26 cellular contexts compared by ENCODE assay signal in the genomic region with DNA sequence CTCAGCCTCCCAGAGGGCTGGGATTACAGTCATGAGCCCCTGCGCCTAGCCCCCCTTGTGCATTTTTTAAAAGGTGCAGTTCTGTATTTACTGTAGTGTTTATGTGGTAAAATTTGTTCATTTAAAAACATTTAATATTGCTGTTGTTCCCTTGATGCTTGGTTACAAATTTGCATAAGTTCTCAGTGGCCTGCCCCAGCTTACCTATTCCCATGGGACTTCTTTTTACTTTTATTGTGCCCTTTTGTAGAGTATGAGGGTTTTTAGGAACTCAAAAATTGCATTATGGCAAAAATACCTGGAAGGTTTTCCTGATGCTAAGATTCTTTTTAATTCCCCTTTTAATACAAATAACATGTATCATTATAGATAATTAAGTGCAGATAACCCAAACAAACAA.
DNase-seq lines count a peak whose midpoint lies in the region; ATAC-seq and TF ChIP-seq lines count a peak whose summit lies in the region.
"Had no signal": no experiment of that assay in that cellular context is flagged by ENCODE, and none has a peak within 500 bp of the region (broad histone marks: within the 10 kb centered on the region; RNA-seq: fewer than 3 reads in every experiment).

No MANE protein-coding gene starts in this region.

- POLR2A ChIA-PET in activated CD4-positive, alpha-beta memory T cell treated with anti-CD3 and anti-CD28 coated beads, Interleukin-2, amount 10 ng/mL, durations not matched to agents 7 days and 5 days (lab: Charles Lee): interaction anchor here (5.9 kb wide), 1 partner anchor 12 kb away, joined by 42 read pairs; no protein-coding TSS in a partner anchor

- H3K36me3 Mint-ChIP-seq in activated CD4-positive, alpha-beta memory T cell treated with anti-CD3 and anti-CD28 coated beads, Interleukin-2, amount 10 ng/mL, durations not matched to agents 7 days and 5 days (ENCODE audit: low read depth): peaks cover 55% of the 10 kb centered on the region
- H3K36me3 Mint-ChIP-seq in natural killer cell: no peaks in the 10 kb centered on the region
- H3K36me3 Mint-ChIP-seq in stimulated activated effector memory CD8-positive, alpha-beta T cell treated with anti-CD3 and anti-CD28 coated beads, Interleukin-12 subunit alpha, Interleukin-12 subunit beta, amount 100 ng/mL, for 72 hours: peaks cover 17% of the 10 kb centered on the region

- H3K27me3 Mint-ChIP-seq in activated CD4-positive, alpha-beta memory T cell treated with anti-CD3 and anti-CD28 coated beads, Interleukin-2, amount 10 ng/mL, durations not matched to agents 7 days and 5 days: no peaks in the 10 kb centered on the region
- H3K27me3 Mint-ChIP-seq in natural killer cell (ENCODE audit: low read depth in 2 of 2): no peaks in the 10 kb centered on the region
- H3K27me3 Mint-ChIP-seq: activated CD4-positive, alpha-beta T cell treated with anti-CD3 and anti-CD28 coated beads for 36 hours had no signal

- no peak for DNase-seq in activated CD4-positive, alpha-beta memory T cell treated with anti-CD3 and anti-CD28 coated beads, Interleukin-2, amount 10 ng/mL, durations not matched to agents 7 days and 5 days
- DNase-seq in natural killer cell: no peak
- DNase-seq in stimulated activated effector memory CD8-positive, alpha-beta T cell treated with anti-CD3 and anti-CD28 coated beads, Interleukin-12 subunit alpha, Interleukin-12 subunit beta, amount 100 ng/mL, for 72 hours (ENCODE audit: low spot score in 2 of 2): no peak
- no peak for DNase-seq in effector CD4-positive, alpha-beta T cell
- no peak for DNase-seq in HK-2 (ENCODE audit: unreplicated experiment)
- DNase-seq in COR-L47 (lab: John Stamatoyannopoulos, UW): no peak
- DNase-seq: activated CD4-positive, alpha-beta T cell treated with anti-CD3 and anti-CD28 coated beads for 36 hours; aorta; Caco-2; dermis blood vessel endothelial cell; DMS79 treated with DMSO at 0.1 percent for 48 hours; heart left ventricle; NCI-H1092 treated with DMSO at 0.1 percent for 48 hours; NCI-H2029; NCI-H345; NCI-H774; OCI-M1; SIG-M5; stimulated activated CD4-positive, alpha-beta T cell treated with anti-CD3 and anti-CD28 coated beads, Interleukin-15, amount 100 ng/mL, for 24 hours; stimulated activated CD8-positive, alpha-beta memory T cell treated with anti-CD3 and anti-CD28 coated beads, Interleukin-4, amount 100 ng/mL, for 48 hours; T-helper 1 cell had no signal

- H3K9me3 ChIP-seq in BLaER1 treated with 17β-estradiol and CSF1 and Interleukin-3, amounts not matched to agents 10 nM and 100 nM (replicated peaks in 1 of 11): peaks cover 2 to 5% (median 3%) of the 10 kb centered on the region in 11 experiments; a peak in 16 of 22 replicates
- H3K9me3 ChIP-seq in DOHH2 (ENCODE audit: control insufficient read depth, insufficient read depth, low read length): no peaks in the 10 kb centered on the region

- intact Hi-C loops in natural killer cell (cut with micrococcal nuclease): loop anchor here (5.0 kb wide), 1 partner anchor 35 kb away; no protein-coding TSS in a partner anchor

- peak overlapping the region in 1 of 11 experiments; percentile 21; a peak in 1 of 22 replicates for H3K9ac ChIP-seq in BLaER1 treated with 17β-estradiol and CSF1 and Interleukin-3, amounts not matched to agents 10 nM and 100 nM
- H3K9ac ChIP-seq: parathyroid adenoma had no signal

- H3K4me3 Mint-ChIP-seq in activated CD4-positive, alpha-beta memory T cell treated with anti-CD3 and anti-CD28 coated beads, Interleukin-2, amount 10 ng/mL, durations not matched to agents 7 days and 5 days: no peak overlapping the region
- H3K4me3 Mint-ChIP-seq in natural killer cell: no peak overlapping the region
- H3K4me3 Mint-ChIP-seq in stimulated activated effector memory CD8-positive, alpha-beta T cell treated with anti-CD3 and anti-CD28 coated beads, Interleukin-12 subunit alpha, Interleukin-12 subunit beta, amount 100 ng/mL, for 72 hours: no peak overlapping the region
- H3K4me3 Mint-ChIP-seq: activated CD4-positive, alpha-beta T cell treated with anti-CD3 and anti-CD28 coated beads for 36 hours had no signal

- H3K4me1 Mint-ChIP-seq in activated CD4-positive, alpha-beta memory T cell treated with anti-CD3 and anti-CD28 coated beads, Interleukin-2, amount 10 ng/mL, durations not matched to agents 7 days and 5 days: peaks cover 93% of the 10 kb centered on the region
- peaks cover 72 to 85% of the 10 kb centered on the region in 2 donors for H3K4me1 Mint-ChIP-seq in natural killer cell
- H3K4me1 Mint-ChIP-seq in stimulated activated effector memory CD8-positive, alpha-beta T cell treated with anti-CD3 and anti-CD28 coated beads, Interleukin-12 subunit alpha, Interleukin-12 subunit beta, amount 100 ng/mL, for 72 hours: peaks cover 84% of the 10 kb centered on the region

- H3K79me2 ChIP-seq in DOHH2 (ENCODE audit: control insufficient read depth, low read length): peaks cover 41% of the 10 kb centered on the region

- H3K9me2 ChIP-seq in DOHH2 (replicated peaks; ENCODE audit: control insufficient read depth, low read length): no peaks in the 10 kb centered on the region

- peaks cover 71 to 100% (median 100%) of the 10 kb centered on the region in 11 experiments; a peak in 21 of 22 replicates for H4K20me1 ChIP-seq in BLaER1 treated with 17β-estradiol and CSF1 and Interleukin-3, amounts not matched to agents 10 nM and 100 nM
- H4K20me1 ChIP-seq in DOHH2 (ENCODE audit: control insufficient read depth, insufficient read depth, low read depth, low read length): 0 out of 2 replicates have a peak, but pooled peaks cover 15% of the 10 kb centered on the region

- H3K36me3 ChIP-seq in BLaER1 treated with 17β-estradiol and CSF1 and Interleukin-3, amounts not matched to agents 10 nM and 100 nM: peaks cover 18 to 93% (median 68%) of the 10 kb centered on the region in 11 experiments
- peaks cover 11% of the 10 kb centered on the region for H3K36me3 ChIP-seq in DOHH2 (ENCODE audit: control insufficient read depth, low read length)
- H3K36me3 ChIP-seq: thoracic aorta had no signal

- peaks cover 5% of the 10 kb centered on the region for H3K9me3 Mint-ChIP-seq in activated CD4-positive, alpha-beta memory T cell treated with anti-CD3 and anti-CD28 coated beads, Interleukin-2, amount 10 ng/mL, durations not matched to agents 7 days and 5 days
- no peaks in the 10 kb centered on the region for H3K9me3 Mint-ChIP-seq in natural killer cell
- H3K9me3 Mint-ChIP-seq in stimulated activated effector memory CD8-positive, alpha-beta T cell treated with anti-CD3 and anti-CD28 coated beads, Interleukin-12 subunit alpha, Interleukin-12 subunit beta, amount 100 ng/mL, for 72 hours: peaks cover 2% of the 10 kb centered on the region

- H3K27ac ChIP-seq in BLaER1 treated with 17β-estradiol and CSF1 and Interleukin-3, amounts not matched to agents 10 nM and 100 nM: peak overlapping the region in 3 of 11 experiments; percentile 14 to 73 (median 30); a peak in 2 of 22 replicates
- peak overlapping the region; percentile 73 for H3K27ac ChIP-seq in DOHH2 (ENCODE audit: low read depth, low read length)

- ATAC-seq in natural killer cell: no peak
- no peak for ATAC-seq in stimulated activated effector memory CD8-positive, alpha-beta T cell treated with anti-CD3 and anti-CD28 coated beads, Interleukin-12 subunit alpha, Interleukin-12 subunit beta, amount 100 ng/mL, for 72 hours
- ATAC-seq: activated CD4-positive, alpha-beta T cell treated with anti-CD3 and anti-CD28 coated beads for 36 hours; heart left ventricle; sciatic nerve had no signal

- peak overlapping the region; percentile 45 for H3K27ac Mint-ChIP-seq in activated CD4-positive, alpha-beta memory T cell treated with anti-CD3 and anti-CD28 coated beads, Interleukin-2, amount 10 ng/mL, durations not matched to agents 7 days and 5 days
- peak overlapping the region; percentile 48 to 88 for H3K27ac Mint-ChIP-seq in natural killer cell
- no peak overlapping the region for H3K27ac Mint-ChIP-seq in stimulated activated effector memory CD8-positive, alpha-beta T cell treated with anti-CD3 and anti-CD28 coated beads, Interleukin-12 subunit alpha, Interleukin-12 subunit beta, amount 100 ng/mL, for 72 hours

- H3K4me2 ChIP-seq in BLaER1 treated with 17β-estradiol and CSF1 and Interleukin-3, amounts not matched to agents 10 nM and 100 nM: peak overlapping the region in 9 of 11 experiments; percentile 89 to 97 (median 92); a peak in 18 of 22 replicates
- H3K4me2 ChIP-seq in DOHH2 (ENCODE audit: low read length): peak overlapping the region; percentile 92

- CTCF ChIA-PET in activated CD4-positive, alpha-beta memory T cell treated with anti-CD3 and anti-CD28 coated beads, Interleukin-2, amount 10 ng/mL, durations not matched to agents 7 days and 5 days (lab: Charles Lee): interaction anchor here (1.1 to 4.2 kb wide), 6 partner anchors 13 to 28 kb away, joined by 3 to 31 read pairs (median 26); no protein-coding TSS in a partner anchor

- H3K4me3 ChIP-seq in BLaER1 treated with 17β-estradiol and CSF1 and Interleukin-3, amounts not matched to agents 10 nM and 100 nM: no peak overlapping the region
- H3K4me3 ChIP-seq in DOHH2 (ENCODE audit: low read length): 0 out of 2 replicates have a peak overlapping the region, but pooled peaks have one; percentile 5
- H3K4me3 ChIP-seq: heart left ventricle, thoracic aorta had no signal

- peaks cover 24% of the 10 kb centered on the region for H3F3A ChIP-seq in DOHH2 (ENCODE audit: control insufficient read depth, insufficient read depth)

- TF ChIP-seq CTCF in DOHH2 (IDR thresholded peaks at IDR 0.05; ENCODE audit: low read depth, low read length, poor library complexity, severe bottlenecking): no peak
- no peak for TF ChIP-seq CTCF in natural killer cell (IDR thresholded peaks at IDR 0.05)

- peaks cover 73 to 99% (median 98%) of the 10 kb centered on the region in 10 experiments for H3K4me1 ChIP-seq in BLaER1 treated with 17β-estradiol and CSF1 and Interleukin-3, amounts not matched to agents 10 nM and 100 nM
- peaks cover 66% of the 10 kb centered on the region for H3K4me1 ChIP-seq in DOHH2 (ENCODE audit: control insufficient read depth, low read length)

- H3K27me3 ChIP-seq in BLaER1 treated with 17β-estradiol and CSF1 and Interleukin-3, amounts not matched to agents 10 nM and 100 nM: no peaks in the 10 kb centered on the region
- H3K27me3 ChIP-seq in DOHH2 (ENCODE audit: control insufficient read depth, low read length): no peaks in the 10 kb centered on the region
- H3K27me3 ChIP-seq: heart left ventricle had no signal
